26 cellular contexts compared by ENCODE assay signal in the genomic region with DNA sequence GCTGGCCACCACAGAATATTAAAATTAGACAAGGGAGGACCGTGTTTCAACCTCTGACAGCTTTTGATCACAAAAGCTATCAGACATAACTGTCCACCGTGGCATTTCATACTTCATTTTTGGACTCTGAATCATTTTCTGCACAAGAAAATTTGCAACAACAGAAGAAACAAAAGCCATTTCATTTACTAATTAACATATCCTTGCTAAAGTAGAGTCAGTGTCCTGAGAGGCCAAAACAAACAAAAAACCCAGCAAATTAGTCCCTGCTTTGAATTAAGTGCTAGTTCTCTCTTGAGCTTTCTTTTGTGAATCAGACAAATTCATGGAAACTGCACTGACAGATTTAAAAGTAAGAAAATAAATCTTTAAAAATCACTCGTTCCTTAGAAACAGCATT. TPM values are rescaled to one million over a fixed set of nuclear protein-coding genes. Genes with fewer than 3 reads are reported as not detected.
"Had no signal": no experiment of that assay in that cellular context is flagged by ENCODE, and none has a peak within 500 bp of the region (broad histone marks: within the 10 kb centered on the region; RNA-seq: fewer than 3 reads in every experiment).

No MANE protein-coding gene starts in this region.

- H3K4me3 Mint-ChIP-seq: activated B cell treated with CpG ODN at 0.5 μM for 24 hours; activated naive CD8-positive, alpha-beta T cell treated with anti-CD3 and anti-CD28 coated beads for 36 hours; central memory CD8-positive, alpha-beta T cell; natural killer cell; stimulated activated effector memory CD8-positive, alpha-beta T cell treated with anti-CD3 and anti-CD28 coated beads, Interleukin-12 subunit alpha, Interleukin-12 subunit beta, amount 100 ng/mL, for 72 hours had no signal

- H3K9ac ChIP-seq: parathyroid adenoma had no signal

- H3K9me3 Mint-ChIP-seq: activated B cell treated with CpG ODN at 0.5 μM for 24 hours; activated naive CD8-positive, alpha-beta T cell treated with anti-CD3 and anti-CD28 coated beads for 36 hours; central memory CD8-positive, alpha-beta T cell; natural killer cell; stimulated activated effector memory CD8-positive, alpha-beta T cell treated with anti-CD3 and anti-CD28 coated beads, Interleukin-12 subunit alpha, Interleukin-12 subunit beta, amount 100 ng/mL, for 72 hours had no signal

- H3K4me1 Mint-ChIP-seq: activated B cell treated with CpG ODN at 0.5 μM for 24 hours; central memory CD8-positive, alpha-beta T cell; natural killer cell; stimulated activated effector memory CD8-positive, alpha-beta T cell treated with anti-CD3 and anti-CD28 coated beads, Interleukin-12 subunit alpha, Interleukin-12 subunit beta, amount 100 ng/mL, for 72 hours had no signal

- DNase-seq: activated B cell treated with CpG ODN at 0.5 μM for 24 hours; activated CD4-positive, alpha-beta T cell treated with anti-CD3 and anti-CD28 coated beads for 4 hours; activated CD4-positive, alpha-beta T cell treated with anti-CD3 and anti-CD28 coated beads, Interleukin-2, amount 50 U/mL, for 48 hours; activated naive CD4-positive, alpha-beta T cell treated with Interleukin-2 at 50 U/mL for 16 hours; activated naive CD8-positive, alpha-beta T cell treated with anti-CD3 and anti-CD28 coated beads for 36 hours; activated T-cell treated with anti-CD3 and anti-CD28 coated beads, Interleukin-2, amount 50 U/mL, for 48 hours; amniotic stem cell; effector memory CD4-positive, alpha-beta T cell; kidney; natural killer cell; small intestine; stimulated activated CD4-positive, alpha-beta T cell treated with anti-CD3 and anti-CD28 coated beads, Interleukin-2, amount 100 ng/mL, for 24 hours; stomach; T-helper 1 cell; testis; uterus had no signal

- H3K27ac ChIP-seq: breast epithelium, gastroesophageal sphincter, neutrophil, parathyroid adenoma, stomach had no signal

- H3K27me3 ChIP-seq: breast epithelium, gastroesophageal sphincter, stomach, testis, uterus had no signal

- FAIRE-seq: colon, endothelial cell of umbilical vein, kidney, small intestine, TTC549 had no signal

- H3K9me3 ChIP-seq: breast epithelium, gastroesophageal sphincter, neutrophil, stomach, testis, uterus had no signal

- ATAC-seq: esophagus mucosa; gastroesophageal sphincter; natural killer cell; stimulated activated effector memory CD8-positive, alpha-beta T cell treated with anti-CD3 and anti-CD28 coated beads, Interleukin-12 subunit alpha, Interleukin-12 subunit beta, amount 100 ng/mL, for 72 hours had no signal

- H3K4me3 ChIP-seq: breast epithelium, gastroesophageal sphincter, stomach, testis, uterus had no signal

- H3K36me3 Mint-ChIP-seq: activated naive CD8-positive, alpha-beta T cell treated with anti-CD3 and anti-CD28 coated beads for 36 hours; natural killer cell; stimulated activated effector memory CD8-positive, alpha-beta T cell treated with anti-CD3 and anti-CD28 coated beads, Interleukin-12 subunit alpha, Interleukin-12 subunit beta, amount 100 ng/mL, for 72 hours had no signal

- H3K4me1 ChIP-seq: breast epithelium, parathyroid adenoma, uterus had no signal

- H3K27ac Mint-ChIP-seq: activated B cell treated with CpG ODN at 0.5 μM for 24 hours; activated naive CD8-positive, alpha-beta T cell treated with anti-CD3 and anti-CD28 coated beads for 36 hours; natural killer cell; stimulated activated effector memory CD8-positive, alpha-beta T cell treated with anti-CD3 and anti-CD28 coated beads, Interleukin-12 subunit alpha, Interleukin-12 subunit beta, amount 100 ng/mL, for 72 hours had no signal

- H3K36me3 ChIP-seq: breast epithelium, gastroesophageal sphincter, neutrophil, stomach, uterus had no signal

RNA-seq across cellular contexts. Expression of gene COL12A1, which starts 17.6 kb away (rescaled TPM):
- total RNA-seq: activated B cell treated with CpG ODN at 0.5 μM for 24 hours had no signal
